ENCODE assay signal across 24 cellular contexts in the genomic region with DNA sequence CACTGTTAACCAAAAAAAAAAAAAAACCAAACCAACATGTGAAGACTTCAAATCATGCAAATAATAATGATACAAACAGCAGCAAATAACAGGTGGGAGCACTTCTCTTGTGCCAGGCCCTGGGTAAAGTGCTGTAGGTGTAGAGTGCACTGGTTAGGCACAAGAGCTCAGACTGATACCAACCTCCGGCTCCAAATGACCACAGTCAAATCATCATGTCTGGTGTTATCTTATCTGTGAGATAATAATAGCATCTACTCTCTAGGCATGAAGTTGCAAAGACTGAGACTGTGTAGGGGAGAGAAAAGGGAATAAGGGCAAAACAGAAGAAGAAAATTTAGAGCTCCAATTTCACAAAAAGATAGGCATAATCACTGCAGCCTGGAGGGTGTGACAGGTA.
"Had no signal": no experiment of that assay in that cellular context is flagged by ENCODE, and none has a peak within 500 bp of the region (broad histone marks: within the 10 kb centered on the region; RNA-seq: fewer than 3 reads in every experiment).

No MANE protein-coding gene starts in this region.

- H3K9me3 ChIP-seq: Peyer's patch had no signal

- H2AFZ ChIP-seq: PC-9 had no signal

- H3K9ac ChIP-seq: KMS-11 had no signal

- H3K36me3 ChIP-seq: Peyer's patch, SJCRH30 had no signal

- DNase-seq: Kasumi-1; MM.1S; NCI-H1092 treated with DMSO at 0.1 percent for 48 hours; NCI-H1436; NCI-H187; NCI-H2029; NCI-H2081 treated with DMSO at 0.1 percent for 48 hours; NCI-H2171; NCI-H226; NCI-H446; NCI-H510A; NCI-H524 treated with DMSO at 0.1 percent for 48 hours; NCI-H69; NCI-H774; NK-92 treated with Interleukin-12 subunit alpha and Interleukin-12 subunit beta, amount 100 ng/mL, for 24 hours; PC-9; Peyer's patch; SHP77 treated with DMSO at 0.1 percent for 48 hours; SJCRH30 had no signal

- H3K27me3 ChIP-seq: Peyer's patch, SJCRH30 had no signal

- H3K4me2 ChIP-seq: KMS-11, PC-9 had no signal

- ATAC-seq: K562, Right ventricle myocardium inferior, SK-N-SH treated with all-trans-retinoic acid at 6 μM for 48 hours had no signal

- H3K4me1 ChIP-seq: Peyer's patch, SJCRH30 had no signal

- H3K4me3 ChIP-seq: K562, PC-9, Peyer's patch, SJCRH30 had no signal

- H3K27ac ChIP-seq: HL-60, KMS-11, PC-9, Peyer's patch, SJCRH30 had no signal
